ENCODE assay signal across 8 cellular contexts in genomic region chr11:6481012-6481923, GRCh38. TPM values are rescaled to one million over a fixed set of nuclear protein-coding genes. Genes with fewer than 3 reads are reported as not detected.
DNase-seq lines count a peak whose midpoint lies in the region; ATAC-seq and TF ChIP-seq lines count a peak whose summit lies in the region.

Gene ARFIP2 (minus strand): TSS chr11:6481331. CDS start chr11:6480421, 910 bp downstream.
Gene TIMM10B (plus strand): TSS chr11:6481501. CDS start chr11:6481517, 16 bp downstream.

- peak within 1 kb of the TSS; percentile 97 for H3K4me3 ChIP-seq in AG04450 (ENCODE audit: low read depth, low read length)
- peak within 1 kb of the TSS; percentile 69 to 88 for H3K4me3 ChIP-seq in cardiac fibroblast (replicated peaks in 1 of 2; ENCODE audit: low read depth in 2 of 2, low read length in 2 of 2)
- peak within 1 kb of the TSS; percentile 76 for H3K4me3 ChIP-seq in smooth muscle cell

- H3K4me1 ChIP-seq in smooth muscle cell (ENCODE audit: low read depth): peaks cover 16% of the 10 kb centered on the region

- peaks cover 18% of the 10 kb centered on the region for H3K4me1 Mint-ChIP-seq in WTC11

- H3K27me3 Mint-ChIP-seq in WTC11 (ENCODE audit: low read depth): no peaks in the 10 kb centered on the region

- POLR2A ChIA-PET in AG04450 (lab: Yijun Ruan, JAX) (interaction anchor here (0.6 to 1.9 kb wide), 9 partner anchors 8 to 202 kb away, joined by 3 to 6 read pairs (median 4); partner anchors contain the start of genes APBB1, CAVIN3, MRPL17 and SMPD1), WTC11 (lab: Charles Lee) (interaction anchor here (0.6 to 1.7 kb wide), 16 partner anchors 9 to 202 kb away, joined by 3 to 15 read pairs (median 3); partner anchors contain the start of genes DNHD1, MRPL17, SMPD1 and TAF10)

- peak within 1 kb of the TSS; percentile 99 for H3K27ac Mint-ChIP-seq in WTC11

- peak within 1 kb of the TSS; percentile 64 for H2AFZ ChIP-seq in smooth muscle cell (ENCODE audit: low read depth)

- H3K36me3 ChIP-seq in smooth muscle cell (ENCODE audit: low read depth): peaks cover 6% of the 10 kb centered on the region

- peak; percentile 95 for DNase-seq in AG04450 (ENCODE audit: low read depth, low spot score)
- peak; percentile 97 for DNase-seq in NCI-H226
- DNase-seq in WTC11 (ENCODE audit: low spot score): peak; percentile 97
- DNase-seq in cardiac fibroblast (ENCODE audit: low read depth in 2 of 2): peak; percentile 98 to 99
- peak; percentile 99 for DNase-seq in iPS-NIHi7 (ENCODE audit: extremely low spot score)
- DNase-seq in smooth muscle cell (lab: John Stamatoyannopoulos, UW; ENCODE audit: unreplicated experiment): peak; percentile 81

- peak within 1 kb of the TSS; percentile 93 for H3K4me2 ChIP-seq in smooth muscle cell

- H3F3A ChIP-seq in smooth muscle cell (ENCODE audit: low read depth): peaks cover 18% of the 10 kb centered on the region

- peaks cover 42% of the 10 kb centered on the region for H3K36me3 Mint-ChIP-seq in WTC11

- H3K4me3 Mint-ChIP-seq in WTC11: peak within 1 kb of the TSS; percentile 98

- H3K9me3 Mint-ChIP-seq in WTC11: no peaks in the 10 kb centered on the region

- no peaks in the 10 kb centered on the region for H4K20me1 ChIP-seq in smooth muscle cell (ENCODE audit: low read depth)

- TF ChIP-seq CTCF in AG04450 (IDR thresholded peaks at IDR 0.05; ENCODE audit: low read depth, low read length): no peak
- TF ChIP-seq CTCF in WTC11 (IDR thresholded peaks at IDR 0.05): no peak
- TF ChIP-seq CTCF in cardiac fibroblast (IDR thresholded peaks at IDR 0.05; ENCODE audit: low read depth, low read length): no peak
- TF ChIP-seq CTCF in smooth muscle cell (IDR thresholded peaks at IDR 0.05; ENCODE audit: borderline replicate concordance, insufficient read depth, poor library complexity, severe bottlenecking): no peak

- H3K27me3 ChIP-seq in AG04450 (ENCODE audit: control insufficient read depth, insufficient read depth, low read length) (no peaks in the 10 kb centered on the region), smooth muscle cell (ENCODE audit: low read depth) (no peaks in the 10 kb centered on the region)

- H3K27ac ChIP-seq in AG04450 (ENCODE audit: low read depth, low read length) (peak within 1 kb of the TSS; percentile 94), smooth muscle cell (ENCODE audit: low read depth) (peak within 1 kb of the TSS; percentile 96)

- H3K9me3 ChIP-seq in AG04450 (ENCODE audit: control insufficient read depth, insufficient read depth, low read length) (no peaks in the 10 kb centered on the region; the same call in 1 of the 2 replicates), smooth muscle cell (replicated peaks; ENCODE audit: low read depth) (no peaks in the 10 kb centered on the region)

- WGBS in smooth muscle cell (ENCODE audit: low lambda C conversion rate): 1% methylated on average over 65 of the region's 66 CpGs

- ATAC-seq in GM18909 (IDR thresholded peaks at IDR 0.05; ENCODE audit: poor library complexity, unreplicated experiment) (peak; percentile 99), HG03175 (IDR thresholded peaks at IDR 0.05; ENCODE audit: unreplicated experiment) (peak; percentile 99), WTC11 (peak; percentile 94)

- peaks cover 50% of the 10 kb centered on the region for H3K79me2 ChIP-seq in smooth muscle cell (ENCODE audit: low read depth)

- peak within 1 kb of the TSS; percentile 99 for H3K9ac ChIP-seq in smooth muscle cell (ENCODE audit: low read depth)

- CTCF ChIA-PET in AG04450 (lab: Charles Lee): interaction anchor here (0.6 to 2.7 kb wide), 5 partner anchors 15 to 202 kb away, joined by 3 to 25 read pairs (median 4); partner anchors contain the start of gene MRPL17
- CTCF ChIA-PET in WTC11 (lab: Charles Lee): interaction anchor here (0.9 to 2.4 kb wide), 10 partner anchors 12 to 119 kb away, joined by 3 to 19 read pairs (median 7); no protein-coding TSS in a partner anchor

TF ChIP-seq in WTC11, 78 proteins besides CTCF, POLR2A, EP300 and RAD21 (continues in another document):
- TF ChIP-seq ARID4B (CRISPR knock-in tag; IDR thresholded peaks at IDR 0.05; ENCODE audit: borderline replicate concordance) (no peak; the same call in 1 of the 2 replicates), ZNF423 (CRISPR knock-in tag; IDR thresholded peaks at IDR 0.05) (no peak), FOXK1 (CRISPR knock-in tag; IDR thresholded peaks at IDR 0.05) (peak; percentile 97), ETV6 (CRISPR knock-in tag; IDR thresholded peaks at IDR 0.05) (no peak), ESRRA (CRISPR knock-in tag; IDR thresholded peaks at IDR 0.05; ENCODE audit: borderline replicate concordance) (0 out of 2 replicates have a peak, but pooled peaks have one; percentile 53), TEAD1 (CRISPR knock-in tag; IDR thresholded peaks at IDR 0.05) (peak; percentile 79), ERG (CRISPR knock-in tag; IDR thresholded peaks at IDR 0.05) (no peak), GRHL2 (CRISPR knock-in tag; IDR thresholded peaks at IDR 0.05; ENCODE audit: insufficient replicate concordance, severe bottlenecking) (no peak), GABPB1 (CRISPR knock-in tag; IDR thresholded peaks at IDR 0.05) (peak; percentile 82), STAT6 (CRISPR knock-in tag; conservative IDR thresholded peaks at IDR 0.05; ENCODE audit: low read depth) (no peak)

RNA-seq across cellular contexts. Expression of gene ARFIP2, which starts in this region (rescaled TPM):
- 79.1 and 88.2 TPM in 2 replicates for polyA plus RNA-seq in AG04450 (2011; rRNA removed)
- 60.1 and 62.3 TPM in 2 replicates for polyA minus RNA-seq in AG04450 (2011; rRNA and poly(A)+ RNA removed)
- total RNA-seq in WTC11 (2021): 46.0 to 53.1 TPM (median 46.1 TPM) in 3 replicates
- 61.6 and 61.9 TPM in 2 replicates for total RNA-seq in smooth muscle cell
- 84.0 and 88.6 TPM in 2 replicates for polyA plus RNA-seq in smooth muscle cell

RNA-seq across cellular contexts. Expression of gene TIMM10B, which starts in this region (rescaled TPM):
- polyA plus RNA-seq in AG04450 (2011; rRNA removed) (26.7 and 33.1 TPM in 2 replicates), smooth muscle cell (29.1 and 43.6 TPM in 2 replicates)
- 17.5 and 25.6 TPM in 2 replicates for polyA minus RNA-seq in AG04450 (2011; rRNA and poly(A)+ RNA removed)
- total RNA-seq in WTC11 (2021) (35.8 to 42.6 TPM (median 36.1 TPM) in 3 replicates), smooth muscle cell (37.0 and 46.7 TPM in 2 replicates)

Comparison
In these comparisons a context has a peak if more than half of its experiments do, and no peak if none do; other contexts are left out.
1. Peak in every context shown above with its lines: DNase-seq, ATAC-seq, H3K4me3 ChIP-seq and H3K27ac ChIP-seq.